21 cellular contexts compared by ENCODE assay signal in the genomic region with DNA sequence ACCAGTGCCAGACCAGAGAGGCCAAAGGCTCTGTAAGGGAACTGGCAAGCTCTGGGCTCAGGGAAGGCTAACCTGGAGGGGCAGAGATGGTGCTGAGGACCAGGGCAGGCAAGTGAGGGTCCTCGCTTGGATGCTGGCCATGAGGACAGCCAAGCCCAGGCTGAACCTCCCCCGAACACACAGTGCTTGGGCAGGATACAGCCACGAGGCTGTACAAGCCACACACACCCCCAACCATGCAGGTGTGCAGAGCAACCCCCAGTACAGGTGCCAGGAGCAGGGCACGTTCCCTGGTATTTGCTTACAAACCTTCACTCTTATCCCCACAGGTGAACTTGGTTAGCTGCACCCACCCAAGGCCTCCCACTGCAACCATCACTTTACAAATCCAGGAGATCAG.
DNase-seq lines count a peak whose midpoint lies in the region; FAIRE-seq and TF ChIP-seq lines count a peak whose summit lies in the region.
"Had no signal": no experiment of that assay in that cellular context is flagged by ENCODE, and none has a peak within 500 bp of the region (broad histone marks: within the 10 kb centered on the region; RNA-seq: fewer than 3 reads in every experiment).

No MANE protein-coding gene starts in this region.

- no peak for DNase-seq in bronchial epithelial cell (ENCODE audit: low read depth)
- DNase-seq in endodermal cell, result peak; percentile 26
- DNase-seq in posterior vena cava (ENCODE audit: low spot score), result peak; percentile 53
- peak; percentile 28 to 29 for DNase-seq in suprapubic skin (ENCODE audit: low spot score in 2 of 2)
- no peak for DNase-seq in OCI-M2 (lab: John Stamatoyannopoulos, UW; ENCODE audit: unreplicated experiment)
- DNase-seq in kidney tubule cell (ENCODE audit: low spot score), result no peak
- DNase-seq in epidermal melanocyte (ENCODE audit: insufficient read length, low spot score), result no peak
- DNase-seq: CD8-positive, alpha-beta T cell; DMS 273 treated with DMSO at 0.1 percent for 48 hours; DMS53; DND-41; EL; HCEC 1CT had no signal

- no peak for TF ChIP-seq EP300 in suprapubic skin (IDR thresholded peaks at IDR 0.05)

- H3K9ac ChIP-seq in endodermal cell (ENCODE audit: extremely low read depth, low read length, poor library complexity, severe bottlenecking), result no peak overlapping the region
- H3K9ac ChIP-seq: BLaER1 treated with 17β-estradiol and CSF1 and Interleukin-3, amounts not matched to agents 10 nM and 100 nM had no signal

- no peaks in the 10 kb centered on the region for H3K9me3 Mint-ChIP-seq in endodermal cell
- H3K9me3 Mint-ChIP-seq: CD8-positive, alpha-beta T cell; GM23338 had no signal

- no peaks in the 10 kb centered on the region for H3K4me1 Mint-ChIP-seq in endodermal cell
- H3K4me1 Mint-ChIP-seq: B cell, GM23338 had no signal

- WGBS in endodermal cell (ENCODE audit: insufficient coverage in 1 of 2, insufficient read length in 1 of 2), 2 experiments, result 89 to 92% methylated on average over 2 to 4 of the region's 4 CpGs
- WGBS in suprapubic skin, result no CpG with 5 or more reads among the region's 4 CpGs

- H3K4me3 ChIP-seq in bronchial epithelial cell (ENCODE audit: low read depth, low read length), result no peak overlapping the region
- H3K4me3 ChIP-seq in endodermal cell (ENCODE audit: low read length), result no peak overlapping the region
- H3K4me3 ChIP-seq in suprapubic skin, result no peak overlapping the region
- H3K4me3 ChIP-seq: BLaER1 treated with 17β-estradiol and CSF1 and Interleukin-3, amounts not matched to agents 10 nM and 100 nM; GM23338 had no signal

- H3K27ac Mint-ChIP-seq in endodermal cell, result no peak overlapping the region
- H3K27ac Mint-ChIP-seq: B cell; CD8-positive, alpha-beta T cell; GM23338 had no signal

- peak; percentile 18 for FAIRE-seq in bronchial epithelial cell (lab: Jason Lieb, UNC)
- FAIRE-seq: G401.6, GM12892, GM18507, H54 had no signal

- H3K36me3 ChIP-seq in bronchial epithelial cell (ENCODE audit: control insufficient read depth, insufficient read depth, low read length), result no peaks in the 10 kb centered on the region
- no peaks in the 10 kb centered on the region for H3K36me3 ChIP-seq in endodermal cell (ENCODE audit: control insufficient read depth, insufficient read depth, low read length)
- no peaks in the 10 kb centered on the region for H3K36me3 ChIP-seq in suprapubic skin
- H3K36me3 ChIP-seq: BLaER1 treated with 17β-estradiol and CSF1 and Interleukin-3, amounts not matched to agents 10 nM and 100 nM had no signal

- intact Hi-C loops in posterior vena cava (cut with DNase I), result no loop called here

- peaks cover 3% of the 10 kb centered on the region for H3K27me3 Mint-ChIP-seq in endodermal cell (ENCODE audit: insufficient read depth)
- H3K27me3 Mint-ChIP-seq: B cell had no signal

- H3K9me3 ChIP-seq in endodermal cell (ENCODE audit: control insufficient read depth, low read length) (no peaks in the 10 kb centered on the region), suprapubic skin (no peaks in the 10 kb centered on the region)

- H3K36me3 Mint-ChIP-seq in endodermal cell (ENCODE audit: low read depth), result no peaks in the 10 kb centered on the region
- H3K36me3 Mint-ChIP-seq: CD8-positive, alpha-beta T cell had no signal

- H3K27ac ChIP-seq in endodermal cell (ENCODE audit: low read depth, low read length) (no peak overlapping the region), suprapubic skin (no peak overlapping the region)
- H3K27ac ChIP-seq: BLaER1 treated with 17β-estradiol and CSF1 and Interleukin-3, amounts not matched to agents 10 nM and 100 nM; HL-60 had no signal

- no peaks in the 10 kb centered on the region for H3K27me3 ChIP-seq in bronchial epithelial cell (ENCODE audit: control insufficient read depth, insufficient read depth, low read length)
- no peaks in the 10 kb centered on the region for H3K27me3 ChIP-seq in endodermal cell (ENCODE audit: control insufficient read depth, insufficient read depth, low read length, poor library complexity, severe bottlenecking)
- H3K27me3 ChIP-seq in suprapubic skin, result no peaks in the 10 kb centered on the region
- H3K27me3 ChIP-seq: BLaER1 treated with 17β-estradiol and CSF1 and Interleukin-3, amounts not matched to agents 10 nM and 100 nM had no signal

- no peak overlapping the region for H3K4me3 Mint-ChIP-seq in endodermal cell
- H3K4me3 Mint-ChIP-seq: B cell; CD8-positive, alpha-beta T cell; GM23338 had no signal

- no peak for TF ChIP-seq CTCF in bronchial epithelial cell (IDR thresholded peaks at IDR 0.05; ENCODE audit: insufficient read depth, low read length, severe bottlenecking)
- TF ChIP-seq CTCF in endodermal cell (conservative IDR thresholded peaks at IDR 0.05), result no peak
- no peak for TF ChIP-seq CTCF in suprapubic skin (IDR thresholded peaks at IDR 0.05)

- H3K4me1 ChIP-seq in endodermal cell (ENCODE audit: control insufficient read depth, insufficient read depth, low read length) (no peaks in the 10 kb centered on the region), suprapubic skin (no peaks in the 10 kb centered on the region)
- H3K4me1 ChIP-seq: BLaER1 treated with 17β-estradiol and CSF1 and Interleukin-3, amounts not matched to agents 10 nM and 100 nM had no signal

- no peak for TF ChIP-seq POLR2A in suprapubic skin (IDR thresholded peaks at IDR 0.05)

Comparison
In these comparisons a context has a peak if more than half of its experiments do, and no peak if none do; other contexts are left out.
1. DNase-seq: peak in endodermal cell (single experiment), posterior vena cava (single experiment) and suprapubic skin (2 of 2); none in bronchial epithelial cell (single experiment), OCI-M2 (single experiment), kidney tubule cell (single experiment) and epidermal melanocyte (single experiment).